In genomic region chr2:125643128-125643527, GRCh38 we compare ENCODE assay signal across 21 cellular contexts.
DNase-seq lines count a peak whose midpoint lies in the region; ATAC-seq, FAIRE-seq and TF ChIP-seq lines count a peak whose summit lies in the region.
"Had no signal": no experiment of that assay in that cellular context is flagged by ENCODE, and none has a peak within 500 bp of the region (broad histone marks: within the 10 kb centered on the region; RNA-seq: fewer than 3 reads in every experiment).

No MANE protein-coding gene starts in this region.

- DNase-seq in smooth muscle cell (lab: John Stamatoyannopoulos, UW; ENCODE audit: unreplicated experiment) (no peak), HuH-7 (ENCODE audit: low spot score) (no peak)
- DNase-seq: CD4-positive, alpha-beta T cell; DMS153; GF-D8; H9; KG1; MV-4-11; NCI-H1417 treated with DMSO at 0.1 percent for 48 hours; NCI-H187 treated with DMSO at 0.1 percent for 48 hours; NCI-H226; NCI-H524 treated with DMSO at 0.1 percent for 48 hours; Right ventricle myocardium superior; SW 1271 had no signal

- ATAC-seq in GM18868 (IDR thresholded peaks at IDR 0.05; ENCODE audit: unreplicated experiment) (peak; percentile 50), HG03520 (IDR thresholded peaks at IDR 0.05; ENCODE audit: unreplicated experiment) (peak; percentile 16), HG03135 (IDR thresholded peaks at IDR 0.05; ENCODE audit: unreplicated experiment) (no peak)
- ATAC-seq: HepG2 had no signal

- H3K4me3 ChIP-seq in subcutaneous abdominal adipose tissue (ENCODE audit: low read depth in 1 of 5, low read length in 5 of 5) (peak overlapping the region in 3 of 5 donors; percentile 45 to 61 (median 49)), smooth muscle cell (no peak overlapping the region)

- H3K27ac ChIP-seq in subcutaneous abdominal adipose tissue (ENCODE audit: low read depth, low read length) (no peak overlapping the region), smooth muscle cell (ENCODE audit: low read depth) (no peak overlapping the region)

- no peaks in the 10 kb centered on the region for H3K9me3 ChIP-seq in subcutaneous abdominal adipose tissue (ENCODE audit: control insufficient read depth in 5 of 5, low read length in 5 of 5)
- H3K9me3 ChIP-seq in smooth muscle cell (replicated peaks; ENCODE audit: low read depth): no peaks in the 10 kb centered on the region

- H3K4me2 ChIP-seq in smooth muscle cell: no peak overlapping the region

- no peaks in the 10 kb centered on the region for H3F3A ChIP-seq in smooth muscle cell (ENCODE audit: low read depth)

- no peak overlapping the region for H2AFZ ChIP-seq in smooth muscle cell (ENCODE audit: low read depth)

- H4K20me1 ChIP-seq in smooth muscle cell (ENCODE audit: low read depth): no peaks in the 10 kb centered on the region

- peak; percentile 90 for FAIRE-seq in endometrium (lab: Jason Lieb, UNC)
- FAIRE-seq: A204.1, HepG2 had no signal

- H3K27me3 ChIP-seq in subcutaneous abdominal adipose tissue (ENCODE audit: control insufficient read depth in 5 of 5, insufficient read depth in 4 of 5, low read length in 5 of 5) (no peaks in the 10 kb centered on the region), smooth muscle cell (ENCODE audit: low read depth) (no peaks in the 10 kb centered on the region)

- TF ChIP-seq CTCF in smooth muscle cell (IDR thresholded peaks at IDR 0.05; ENCODE audit: borderline replicate concordance, insufficient read depth, poor library complexity, severe bottlenecking): no peak

- H3K79me2 ChIP-seq in smooth muscle cell (ENCODE audit: low read depth): no peaks in the 10 kb centered on the region

- WGBS in smooth muscle cell (ENCODE audit: low lambda C conversion rate): 56% methylated on average over 2 of the region's 2 CpGs

- no peaks in the 10 kb centered on the region for H3K36me3 ChIP-seq in subcutaneous abdominal adipose tissue (ENCODE audit: control insufficient read depth in 5 of 5, insufficient read depth in 5 of 5, low read length in 5 of 5)
- H3K36me3 ChIP-seq in smooth muscle cell (ENCODE audit: low read depth): no peaks in the 10 kb centered on the region

- peaks cover 0 to 12% (median 3%) of the 10 kb centered on the region in 5 donors for H3K4me1 ChIP-seq in subcutaneous abdominal adipose tissue (ENCODE audit: control insufficient read depth in 5 of 5, insufficient read depth in 5 of 5, low read length in 5 of 5)
- no peaks in the 10 kb centered on the region for H3K4me1 ChIP-seq in smooth muscle cell (ENCODE audit: low read depth)

- no peak overlapping the region for H3K9ac ChIP-seq in subcutaneous abdominal adipose tissue (ENCODE audit: low read length in 5 of 5)
- no peak overlapping the region for H3K9ac ChIP-seq in smooth muscle cell (ENCODE audit: low read depth)
